In genomic region chr15:67066041-67067021, GRCh38 we compare ENCODE assay signal across 1 cellular context.
TF ChIP-seq lines count a peak whose summit lies in the region.

No MANE protein-coding gene starts in this region.

TF ChIP-seq in A549, 52 proteins besides CTCF, POLR2A, EP300 and RAD21 (continued from another document):
- no peak for TF ChIP-seq HOXB5 (CRISPR knock-in tag; IDR thresholded peaks at IDR 0.05)
- TF ChIP-seq FOSB (CRISPR knock-in tag; IDR thresholded peaks at IDR 0.05): no peak
- TF ChIP-seq KDM5A (IDR thresholded peaks at IDR 0.05): no peak
- TF ChIP-seq ZFP36 (IDR thresholded peaks at IDR 0.05; ENCODE audit: borderline replicate concordance, partially characterized antibody): no peak
- no peak for TF ChIP-seq CBX2 (IDR thresholded peaks at IDR 0.05; ENCODE audit: borderline replicate concordance, low read depth)
- no peak for TF ChIP-seq CHD2 (IDR thresholded peaks at IDR 0.05; ENCODE audit: low read length, partially characterized antibody)
- no peak for TF ChIP-seq FOXS1 (CRISPR knock-in tag; IDR thresholded peaks at IDR 0.05)
- no peak for TF ChIP-seq RFX5 (IDR thresholded peaks at IDR 0.05)
- no peak for TF ChIP-seq HDAC2 (IDR thresholded peaks at IDR 0.05)
- no peak for TF ChIP-seq HMGXB4 (CRISPR knock-in tag; IDR thresholded peaks at IDR 0.05; ENCODE audit: borderline replicate concordance)
- TF ChIP-seq MAZ (IDR thresholded peaks at IDR 0.05; ENCODE audit: borderline replicate concordance, low read depth, low read length): no peak
- no peak for TF ChIP-seq ESRRA (IDR thresholded peaks at IDR 0.05; ENCODE audit: borderline replicate concordance, low read length)
- TF ChIP-seq EHMT2 (IDR thresholded peaks at IDR 0.05; ENCODE audit: low read depth): no peak
